In the genomic region with DNA sequence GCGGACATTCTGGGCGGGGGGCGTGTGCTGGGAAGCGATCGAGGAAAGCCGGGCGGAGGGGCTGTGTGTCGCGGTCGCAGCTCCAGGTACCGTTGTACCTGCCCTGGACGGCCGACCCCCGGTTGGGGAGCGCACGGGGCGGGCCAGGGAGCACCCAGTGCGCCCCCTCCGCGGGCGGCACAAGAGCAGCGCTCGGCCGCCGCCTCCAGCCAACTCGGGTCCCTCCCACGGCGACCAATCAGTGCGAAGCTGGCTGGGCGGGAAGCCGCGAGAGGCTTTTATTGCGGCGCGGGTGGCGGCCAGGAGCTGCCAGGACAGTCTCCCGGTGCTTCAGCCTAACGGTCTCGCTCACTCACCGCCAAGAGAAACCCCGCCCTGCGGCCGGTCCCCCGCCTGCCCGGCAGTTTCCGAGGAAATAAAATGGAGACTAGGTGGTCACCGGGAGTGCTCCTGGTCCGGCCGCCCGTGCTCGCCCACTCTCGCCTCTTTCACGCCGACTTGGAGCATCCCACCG, we compare ENCODE assay signal across 8 cellular contexts. TPM values are rescaled to one million over a fixed set of nuclear protein-coding genes. Genes with fewer than 3 reads are reported as not detected.
DNase-seq lines count a peak whose midpoint lies in the region; ATAC-seq and TF ChIP-seq lines count a peak whose summit lies in the region.

No MANE protein-coding gene starts in this region.

- DNase-seq in DMS53 treated with DMSO at 0.1 percent for 48 hours (lab: John Stamatoyannopoulos, UW; ENCODE audit: unreplicated experiment) (peak; percentile 73), NCI-H146 (lab: John Stamatoyannopoulos, UW) (peak; percentile 90), WTC11 (ENCODE audit: low spot score) (peak; percentile 52), hepatic stellate cell (ENCODE audit: low spot score) (peak; percentile 6), posterior vena cava (ENCODE audit: low spot score) (peak; percentile 86)
- DNase-seq in stimulated activated CD4-positive, alpha-beta T cell treated with anti-CD3 and anti-CD28 coated beads, Interleukin-4, amount 100 ng/mL, for 4 hours, result no peak

- no peaks in the 10 kb centered on the region for H3K36me3 Mint-ChIP-seq in WTC11

- intact Hi-C loops in posterior vena cava (cut with DNase I), result loop anchor here in 1 of 2 donors (5.0 to 10.0 kb wide), 3 partner anchors 142 to 376 kb away; no protein-coding TSS in a partner anchor

- POLR2A ChIA-PET in WTC11 (lab: Charles Lee), result no interaction called here

- no peak overlapping the region for H3K27ac Mint-ChIP-seq in WTC11

- TF ChIP-seq CTCF in WTC11 (IDR thresholded peaks at IDR 0.05), result no peak

- CTCF ChIA-PET in WTC11 (lab: Charles Lee), result interaction anchor here (0.6 to 1.2 kb wide), 6 partner anchors 151 to 375 kb away, joined by 3 to 8 read pairs (median 4); no protein-coding TSS in a partner anchor

- peak overlapping the region; percentile 92 for H3K4me3 Mint-ChIP-seq in WTC11

- peaks cover 13% of the 10 kb centered on the region for H3K4me1 Mint-ChIP-seq in WTC11

- H3K9me3 Mint-ChIP-seq in WTC11, result no peaks in the 10 kb centered on the region

- H3K27me3 Mint-ChIP-seq in WTC11 (ENCODE audit: low read depth), result peaks cover 57% of the 10 kb centered on the region

- ATAC-seq in WTC11, result peak; percentile 33
- no peak for ATAC-seq in HG03457 (IDR thresholded peaks at IDR 0.05; ENCODE audit: unreplicated experiment)
- no peak for ATAC-seq in GM19397 (IDR thresholded peaks at IDR 0.05; ENCODE audit: unreplicated experiment)

TF ChIP-seq in WTC11, 78 proteins besides CTCF, POLR2A, EP300 and RAD21:
- TF ChIP-seq, protein P1, sequence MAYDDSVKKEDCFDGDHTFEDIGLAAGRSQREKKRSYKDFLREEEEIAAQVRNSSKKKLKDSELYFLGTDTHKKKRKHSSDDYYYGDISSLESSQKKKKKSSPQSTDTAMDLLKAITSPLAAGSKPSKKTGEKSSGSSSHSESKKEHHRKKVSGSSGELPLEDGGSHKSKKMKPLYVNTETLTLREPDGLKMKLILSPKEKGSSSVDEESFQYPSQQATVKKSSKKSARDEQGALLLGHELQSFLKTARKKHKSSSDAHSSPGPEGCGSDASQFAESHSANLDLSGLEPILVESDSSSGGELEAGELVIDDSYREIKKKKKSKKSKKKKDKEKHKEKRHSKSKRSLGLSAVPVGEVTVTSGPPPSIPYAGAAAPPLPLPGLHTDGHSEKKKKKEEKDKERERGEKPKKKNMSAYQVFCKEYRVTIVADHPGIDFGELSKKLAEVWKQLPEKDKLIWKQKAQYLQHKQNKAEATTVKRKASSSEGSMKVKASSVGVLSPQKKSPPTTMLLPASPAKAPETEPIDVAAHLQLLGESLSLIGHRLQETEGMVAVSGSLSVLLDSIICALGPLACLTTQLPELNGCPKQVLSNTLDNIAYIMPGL (CRISPR knock-in tag; IDR thresholded peaks at IDR 0.05), result 0 out of 2 replicates have a peak, but pooled peaks have one; percentile 28
- no peak for TF ChIP-seq IRF2 (CRISPR knock-in tag; IDR thresholded peaks at IDR 0.05; ENCODE audit: borderline replicate concordance, low read depth)
- TF ChIP-seq, protein P2, sequence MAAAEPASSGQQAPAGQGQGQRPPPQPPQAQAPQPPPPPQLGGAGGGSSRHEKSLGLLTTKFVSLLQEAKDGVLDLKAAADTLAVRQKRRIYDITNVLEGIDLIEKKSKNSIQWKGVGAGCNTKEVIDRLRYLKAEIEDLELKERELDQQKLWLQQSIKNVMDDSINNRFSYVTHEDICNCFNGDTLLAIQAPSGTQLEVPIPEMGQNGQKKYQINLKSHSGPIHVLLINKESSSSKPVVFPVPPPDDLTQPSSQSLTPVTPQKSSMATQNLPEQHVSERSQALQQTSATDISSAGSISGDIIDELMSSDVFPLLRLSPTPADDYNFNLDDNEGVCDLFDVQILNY (CRISPR knock-in tag; IDR thresholded peaks at IDR 0.05), result peak; percentile 48; the same call in 1 of the 2 replicates
- TF ChIP-seq NR1H2 (CRISPR knock-in tag; IDR thresholded peaks at IDR 0.05), result no peak
- no peak for TF ChIP-seq TEAD4 (CRISPR knock-in tag; IDR thresholded peaks at IDR 0.05)
- TF ChIP-seq, protein P3, sequence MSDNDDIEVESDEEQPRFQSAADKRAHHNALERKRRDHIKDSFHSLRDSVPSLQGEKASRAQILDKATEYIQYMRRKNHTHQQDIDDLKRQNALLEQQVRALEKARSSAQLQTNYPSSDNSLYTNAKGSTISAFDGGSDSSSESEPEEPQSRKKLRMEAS (CRISPR knock-in tag; IDR thresholded peaks at IDR 0.05), result peak; percentile 32; the same call in 1 of the 2 replicates
- 0 out of 2 replicates have a peak, but pooled peaks have one; percentile 20 for TF ChIP-seq ZNF263 (CRISPR knock-in tag; IDR thresholded peaks at IDR 0.05; ENCODE audit: low read depth)
- TF ChIP-seq CBFB (CRISPR knock-in tag; IDR thresholded peaks at IDR 0.05; ENCODE audit: low read depth), result no peak
- no peak for TF ChIP-seq SMAD3 (CRISPR knock-in tag; IDR thresholded peaks at IDR 0.05; ENCODE audit: borderline replicate concordance)

RNA-seq across cellular contexts. Expression of a gene that starts 1.7 kb away (rescaled TPM):
- total RNA-seq in WTC11 (2021), result 5.4 to 5.9 TPM (median 5.5 TPM) in 3 replicates
- total RNA-seq in posterior vena cava, result 100 to 1,000 TPM in 1 of 2 donors, 10 to 100 TPM in 1; 76.8 to 134 TPM

Comparison
In these comparisons a context has a peak if more than half of its experiments do, and no peak if none do; other contexts are left out.
1. DNase-seq: peak in DMS53 treated with DMSO at 0.1 percent for 48 hours (single experiment), NCI-H146 (single experiment), WTC11 (single experiment), hepatic stellate cell (single experiment) and posterior vena cava (single experiment); none in stimulated activated CD4-positive, alpha-beta T cell treated with anti-CD3 and anti-CD28 coated beads, Interleukin-4, amount 100 ng/mL, for 4 hours (0 of 2).
2. RNA of a gene that starts 1.7 kb away (total RNA-seq): 76.8 to 134 TPM in posterior vena cava; 5.4 to 5.9 TPM in WTC11; every median in the first group is over 10 times any median in the second.